In the genomic region with DNA sequence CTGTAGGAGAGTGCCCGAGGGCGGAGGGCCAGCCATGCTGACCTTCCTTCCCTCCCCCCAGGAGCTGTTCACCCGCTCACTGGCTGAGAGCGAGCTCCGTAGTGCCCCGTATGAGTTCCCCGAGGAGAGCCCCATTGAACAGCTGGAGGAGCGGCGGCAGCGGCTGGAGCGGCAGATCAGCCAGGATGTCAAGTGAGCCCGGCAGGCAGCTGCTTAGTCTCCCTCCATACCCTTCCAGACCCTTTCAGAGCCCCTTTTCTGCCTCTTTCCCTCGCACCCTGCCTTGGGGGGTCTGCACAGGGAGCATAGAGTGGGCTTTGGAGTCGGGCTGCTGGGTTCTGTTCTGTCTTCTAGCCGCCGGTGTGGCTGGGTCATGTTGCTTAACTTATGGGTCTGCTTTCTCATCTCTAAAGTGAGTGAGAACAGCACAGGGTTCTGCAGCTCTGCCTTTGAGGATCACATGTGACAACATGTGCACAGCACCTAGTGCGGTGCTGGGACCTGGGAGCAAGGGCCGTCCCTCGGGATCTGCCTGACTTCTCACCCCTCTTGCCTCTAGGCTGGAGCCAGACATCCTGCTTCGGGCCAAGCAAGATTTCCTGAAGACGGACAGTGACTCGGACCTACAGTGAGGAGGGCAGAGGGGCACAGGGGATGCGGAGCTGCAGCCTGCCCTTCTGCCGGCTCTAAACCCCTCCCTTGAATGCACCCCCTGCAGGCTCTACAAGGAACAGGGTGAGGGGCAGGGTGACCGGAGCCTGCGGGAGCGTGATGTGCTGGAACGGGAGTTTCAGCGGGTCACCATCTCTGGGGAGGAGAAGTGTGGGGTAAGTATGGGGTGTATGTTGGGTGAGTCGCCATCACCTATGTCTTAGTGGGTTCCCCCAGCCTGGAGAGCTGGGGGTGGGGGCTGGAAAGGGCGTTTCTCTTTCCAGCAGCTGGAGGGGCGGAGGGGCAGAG, we compare ENCODE assay signal across 15 cellular contexts. TPM values are rescaled to one million over a fixed set of nuclear protein-coding genes. Genes with fewer than 3 reads are reported as not detected.
A peak's percentile ranks its signal among the peaks of the same experiment; 100 is the strongest.
DNase-seq lines count a peak whose midpoint lies in the region; ATAC-seq and TF ChIP-seq lines count a peak whose summit lies in the region.
"Had no signal": no experiment of that assay in that cellular context is flagged by ENCODE, and none has a peak within 500 bp of the region (broad histone marks: within the 10 kb centered on the region; RNA-seq: fewer than 3 reads in every experiment).

No MANE protein-coding gene starts in this region.

- H3K27me3 Mint-ChIP-seq in CD14-positive monocyte (ENCODE audit: low read depth in 3 of 3): peaks cover 0 to 3% (median 2%) of the 10 kb centered on the region in 3 donors
- H3K27me3 Mint-ChIP-seq in WTC11 (ENCODE audit: low read depth): no peaks in the 10 kb centered on the region
- H3K27me3 Mint-ChIP-seq: activated naive CD4-positive, alpha-beta T cell treated with anti-CD3 and anti-CD28 coated beads, Interleukin-2, amount 50 U/mL, for 24 hours had no signal

- H3K36me3 Mint-ChIP-seq in CD14-positive monocyte (peaks cover 59 to 73% of the 10 kb centered on the region in 2 donors), WTC11 (peaks cover 23% of the 10 kb centered on the region)

- ATAC-seq in WTC11 (peak; percentile 5; the same call in 1 of the 2 replicates), HG02852 (IDR thresholded peaks at IDR 0.05; ENCODE audit: unreplicated experiment) (no peak), right lobe of liver (no peak)
- ATAC-seq: gastrocnemius medialis had no signal

- H3K27ac ChIP-seq in dorsolateral prefrontal cortex: peak overlapping the region in 9 of 59 donors; percentile 2 to 82 (median 38)
- H3K27ac ChIP-seq in right lobe of liver: no peak overlapping the region
- H3K27ac ChIP-seq: colonic mucosa, gastrocnemius medialis, tibial nerve had no signal

- H3K4me3 ChIP-seq in dorsolateral prefrontal cortex: no peak overlapping the region
- no peak overlapping the region for H3K4me3 ChIP-seq in right lobe of liver
- H3K4me3 ChIP-seq: colonic mucosa, gastrocnemius medialis, skin epidermis, tibial nerve had no signal

- TF ChIP-seq CTCF in CD14-positive monocyte (IDR thresholded peaks at IDR 0.05) (no peak), WTC11 (IDR thresholded peaks at IDR 0.05) (no peak), dorsolateral prefrontal cortex (IDR thresholded peaks at IDR 0.05 in 54 of 56, conservative IDR thresholded peaks at IDR 0.05 in 2 of 56; ENCODE audit: low read depth in 1 of 56, partially characterized antibody in 56 of 56) (no peak), right lobe of liver (IDR thresholded peaks at IDR 0.05) (no peak)

- DNase-seq in CD14-positive monocyte (ENCODE audit: low spot score): no peak
- DNase-seq in D341Med (ENCODE audit: low spot score): peak; percentile 46
- no peak for DNase-seq in WTC11 (ENCODE audit: low spot score)
- peak; percentile 62 for DNase-seq in left kidney (ENCODE audit: low read depth, low spot score)
- DNase-seq in dorsolateral prefrontal cortex: no peak
- DNase-seq in right lobe of liver: no peak
- DNase-seq in NK-92 treated with Interleukin-12 subunit alpha and Interleukin-12 subunit beta, amount 100 ng/mL, for 24 hours (lab: John Stamatoyannopoulos, UW): no peak
- DNase-seq: colonic mucosa, gastrocnemius medialis, KBM-7, OCI-M1 had no signal

- 70% methylated on average over 12 of the region's 32 CpGs for WGBS in right lobe of liver (ENCODE audit: insufficient coverage, low coverage, low lambda C conversion rate, missing lambda C conversion rate)

- CTCF ChIA-PET in WTC11 (lab: Charles Lee): interaction anchor here (0.7 to 4.7 kb wide), 4 partner anchors 9 to 151 kb away, joined by 3 to 31 read pairs (median 6); no protein-coding TSS in a partner anchor

- intact Hi-C loops in CD14-positive monocyte (cut with micrococcal nuclease): no loop called here
- intact Hi-C loops in dorsolateral prefrontal cortex (cut with DNase I): loop anchor here in 1 of 2 donors (5.0 kb wide), 1 partner anchor 79 kb away; a partner anchor contains a TSS
- intact Hi-C loops in right lobe of liver (cut with DNase I): loop anchor here (5.0 to 10.0 kb wide), 2 partner anchors 81 to 84 kb away; a partner anchor contains a TSS

- POLR2A ChIA-PET in WTC11 (lab: Charles Lee): interaction anchor here (1.1 kb wide), 1 partner anchor 77 kb away, joined by 3 read pairs; a partner anchor contains a TSS

- H3K36me3 ChIP-seq in right lobe of liver: peaks cover 0 to 29% (median 6%) of the 10 kb centered on the region in 4 donors
- H3K36me3 ChIP-seq: colonic mucosa had no signal

- H3K4me3 Mint-ChIP-seq in CD14-positive monocyte: no peak overlapping the region
- H3K4me3 Mint-ChIP-seq in WTC11: no peak overlapping the region
- H3K4me3 Mint-ChIP-seq: activated naive CD4-positive, alpha-beta T cell treated with anti-CD3 and anti-CD28 coated beads, Interleukin-2, amount 50 U/mL, for 24 hours had no signal

- H3K27me3 ChIP-seq in dorsolateral prefrontal cortex (no peaks in the 10 kb centered on the region), right lobe of liver (no peaks in the 10 kb centered on the region)
- H3K27me3 ChIP-seq: colonic mucosa, gastrocnemius medialis, tibial nerve had no signal

- H3K9me3 Mint-ChIP-seq in CD14-positive monocyte: peaks cover 0 to 2% (median 0%) of the 10 kb centered on the region in 7 donors
- no peaks in the 10 kb centered on the region for H3K9me3 Mint-ChIP-seq in WTC11
- H3K9me3 Mint-ChIP-seq: activated naive CD4-positive, alpha-beta T cell treated with anti-CD3 and anti-CD28 coated beads, Interleukin-2, amount 50 U/mL, for 24 hours had no signal

- H3K27ac Mint-ChIP-seq in CD14-positive monocyte (peak overlapping the region in 6 of 7 donors; percentile 2 to 66 (median 32)), WTC11 (peak overlapping the region; percentile 45; the same call in 1 of the 2 replicates)
- H3K27ac Mint-ChIP-seq: activated naive CD4-positive, alpha-beta T cell treated with anti-CD3 and anti-CD28 coated beads, Interleukin-2, amount 50 U/mL, for 24 hours had no signal

- TF ChIP-seq POLR2A in right lobe of liver (IDR thresholded peaks at IDR 0.05): no peak

- no peaks in the 10 kb centered on the region for H3K9me3 ChIP-seq in right lobe of liver
- H3K9me3 ChIP-seq: colonic mucosa, gastrocnemius medialis, tibial nerve had no signal

- H3K4me1 Mint-ChIP-seq in CD14-positive monocyte (peaks cover 40% of the 10 kb centered on the region), WTC11 (peaks cover 23% of the 10 kb centered on the region)

- H3K4me1 ChIP-seq in right lobe of liver: peaks cover 0 to 22% (median 7%) of the 10 kb centered on the region in 4 donors

TF ChIP-seq in WTC11, 78 proteins besides CTCF, POLR2A, EP300 and RAD21 (continues in another document):
- TF ChIP-seq RELA (CRISPR knock-in tag; IDR thresholded peaks at IDR 0.05; ENCODE audit: borderline replicate concordance) (no peak), CREB1 (CRISPR knock-in tag; IDR thresholded peaks at IDR 0.05) (no peak), GRHL2 (CRISPR knock-in tag; IDR thresholded peaks at IDR 0.05; ENCODE audit: insufficient replicate concordance, severe bottlenecking) (no peak)
- TF ChIP-seq, protein P1, sequence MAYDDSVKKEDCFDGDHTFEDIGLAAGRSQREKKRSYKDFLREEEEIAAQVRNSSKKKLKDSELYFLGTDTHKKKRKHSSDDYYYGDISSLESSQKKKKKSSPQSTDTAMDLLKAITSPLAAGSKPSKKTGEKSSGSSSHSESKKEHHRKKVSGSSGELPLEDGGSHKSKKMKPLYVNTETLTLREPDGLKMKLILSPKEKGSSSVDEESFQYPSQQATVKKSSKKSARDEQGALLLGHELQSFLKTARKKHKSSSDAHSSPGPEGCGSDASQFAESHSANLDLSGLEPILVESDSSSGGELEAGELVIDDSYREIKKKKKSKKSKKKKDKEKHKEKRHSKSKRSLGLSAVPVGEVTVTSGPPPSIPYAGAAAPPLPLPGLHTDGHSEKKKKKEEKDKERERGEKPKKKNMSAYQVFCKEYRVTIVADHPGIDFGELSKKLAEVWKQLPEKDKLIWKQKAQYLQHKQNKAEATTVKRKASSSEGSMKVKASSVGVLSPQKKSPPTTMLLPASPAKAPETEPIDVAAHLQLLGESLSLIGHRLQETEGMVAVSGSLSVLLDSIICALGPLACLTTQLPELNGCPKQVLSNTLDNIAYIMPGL (CRISPR knock-in tag; IDR thresholded peaks at IDR 0.05): no peak
- TF ChIP-seq, protein P2, sequence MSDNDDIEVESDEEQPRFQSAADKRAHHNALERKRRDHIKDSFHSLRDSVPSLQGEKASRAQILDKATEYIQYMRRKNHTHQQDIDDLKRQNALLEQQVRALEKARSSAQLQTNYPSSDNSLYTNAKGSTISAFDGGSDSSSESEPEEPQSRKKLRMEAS (CRISPR knock-in tag; IDR thresholded peaks at IDR 0.05): no peak

RNA-seq across cellular contexts. Expression of a gene that starts 6.2 kb away (rescaled TPM):
- polyA plus RNA-seq in CD14-positive monocyte: 100 to 1,000 TPM in 1 of 2 donors, 10 to 100 TPM in 1; 75.0 to 117 TPM
- total RNA-seq in WTC11 (2021): 51.8 to 79.8 TPM (median 60.0 TPM) in 3 replicates
- 100 to 1,000 TPM in 94 of 120 experiments, 10 to 100 TPM in 26; 65.7 to 181 (median 115) TPM for total RNA-seq in dorsolateral prefrontal cortex
- total RNA-seq in right lobe of liver: 10 to 100 TPM; 29.1 to 59.1 (median 37.2) TPM

RNA-seq across cellular contexts. Expression of a gene that starts 6.5 kb away (rescaled TPM):
- polyA plus RNA-seq in CD14-positive monocyte: not detected
- total RNA-seq in WTC11 (2021) (0.14 TPM in 1 of 3 replicates, not detected in the others), dorsolateral prefrontal cortex (1 to 10 TPM in 3 of 120 experiments, under 1 TPM in 12, not detected in 105; 0.29 to 1.9 (median 0.50) TPM), right lobe of liver (under 1 TPM in 3 of 6 experiments, not detected in 3; 0.20 to 0.21 (median 0.20) TPM)
- total RNA-seq: gastrocnemius medialis, tibial nerve had no signal

RNA-seq across cellular contexts. Expression of a gene that starts 30.0 kb away (rescaled TPM):
- polyA plus RNA-seq in CD14-positive monocyte: 10 to 100 TPM; 11.9 to 15.9 TPM
- total RNA-seq in WTC11 (2021): 16.4 to 18.1 TPM (median 16.7 TPM) in 3 replicates
- total RNA-seq in dorsolateral prefrontal cortex: 10 to 100 TPM; 22.6 to 66.7 (median 45.4) TPM
- 10 to 100 TPM; 18.5 to 32.1 (median 23.8) TPM for total RNA-seq in right lobe of liver

RNA-seq across cellular contexts. Expression of a gene that starts 42.0 kb away (rescaled TPM):
- polyA plus RNA-seq in CD14-positive monocyte: 1 to 10 TPM; 1.5 to 6.3 TPM
- 12.9 to 15.4 TPM (median 15.3 TPM) in 3 replicates for total RNA-seq in WTC11 (2021)
- total RNA-seq in dorsolateral prefrontal cortex: 100 to 1,000 TPM in 9 of 120 experiments, 10 to 100 TPM in 111; 32.2 to 150 (median 73.7) TPM
- 10 to 100 TPM in 4 of 6 experiments, 1 to 10 TPM in 2; 4.4 to 16.0 (median 12.7) TPM for total RNA-seq in right lobe of liver

Comparison
In these comparisons a context has a peak if more than half of its experiments do, and no peak if none do; other contexts are left out.
1. DNase-seq: peak in D341Med (single experiment) and left kidney (single experiment); none in CD14-positive monocyte (single experiment), WTC11 (single experiment), dorsolateral prefrontal cortex (0 of 10), right lobe of liver (0 of 3) and NK-92 treated with Interleukin-12 subunit alpha and Interleukin-12 subunit beta, amount 100 ng/mL, for 24 hours (single experiment).
2. intact Hi-C loops: an anchor here in right lobe of liver (5.0 to 10.0 kb wide); none called in CD14-positive monocyte.